In genomic region chr2:157170299-157170698, GRCh38 we compare ENCODE assay signal across 24 cellular contexts.
A peak's percentile ranks its signal among the peaks of the same experiment; 100 is the strongest.
DNase-seq lines count a peak whose midpoint lies in the region; ATAC-seq, FAIRE-seq and TF ChIP-seq lines count a peak whose summit lies in the region.
"Had no signal": no experiment of that assay in that cellular context is flagged by ENCODE, and none has a peak within 500 bp of the region (broad histone marks: within the 10 kb centered on the region; RNA-seq: fewer than 3 reads in every experiment).

No MANE protein-coding gene starts in this region.

- no peaks in the 10 kb centered on the region for H3K9me3 Mint-ChIP-seq in astrocyte (ENCODE audit: unreplicated experiment)
- H3K9me3 Mint-ChIP-seq in activated naive CD4-positive, alpha-beta T cell treated with anti-CD3 and anti-CD28 coated beads, Interleukin-2, amount 50 U/mL, for 72 hours, result no peaks in the 10 kb centered on the region
- H3K9me3 Mint-ChIP-seq: CD4-positive, alpha-beta memory T cell; H9 had no signal

- FAIRE-seq in A549 (lab: Jason Lieb, UNC) (no peak), astrocyte (lab: Jason Lieb, UNC) (peak; percentile 72)
- FAIRE-seq: GM12892, GM18507, HTR-8/SVneo had no signal

- no peaks in the 10 kb centered on the region for H3K9me3 ChIP-seq in A549
- no peaks in the 10 kb centered on the region for H3K9me3 ChIP-seq in astrocyte (ENCODE audit: insufficient read depth, low read depth, low read length)
- no peaks in the 10 kb centered on the region for H3K9me3 ChIP-seq in gastrocnemius medialis
- H3K9me3 ChIP-seq: SK-N-SH had no signal

- H3K4me2 ChIP-seq in A549 (no peak overlapping the region), astrocyte (ENCODE audit: low read length) (no peak overlapping the region)
- H3K4me2 ChIP-seq: BLaER1, SK-N-SH had no signal

- H3K36me3 Mint-ChIP-seq in astrocyte (ENCODE audit: low read depth, unreplicated experiment), result no peaks in the 10 kb centered on the region
- no peaks in the 10 kb centered on the region for H3K36me3 Mint-ChIP-seq in activated naive CD4-positive, alpha-beta T cell treated with anti-CD3 and anti-CD28 coated beads, Interleukin-2, amount 50 U/mL, for 72 hours
- H3K36me3 Mint-ChIP-seq: CD4-positive, alpha-beta memory T cell had no signal

- peaks cover 38% of the 10 kb centered on the region for H3K4me1 ChIP-seq in A549
- H3K4me1 ChIP-seq in astrocyte (ENCODE audit: insufficient read depth, low read length), result peaks cover 15% of the 10 kb centered on the region
- H3K4me1 ChIP-seq in gastrocnemius medialis, result no peaks in the 10 kb centered on the region
- H3K4me1 ChIP-seq: BLaER1 had no signal

- H3K27me3 ChIP-seq in astrocyte (ENCODE audit: insufficient read depth, low read length) (no peaks in the 10 kb centered on the region), gastrocnemius medialis (no peaks in the 10 kb centered on the region)
- H3K27me3 ChIP-seq: BLaER1 had no signal

- no peak overlapping the region for H3K9ac ChIP-seq in astrocyte (ENCODE audit: low read length)
- H3K9ac ChIP-seq: BLaER1, SK-N-SH had no signal

- no peak overlapping the region for H3K4me3 Mint-ChIP-seq in astrocyte (ENCODE audit: unreplicated experiment)
- H3K4me3 Mint-ChIP-seq: CD4-positive, alpha-beta memory T cell; H9 had no signal

- no peak for DNase-seq in A549 (ENCODE audit: low read depth in 1 of 2, low spot score in 1 of 2)
- DNase-seq in HCEC 1CT, result peak; percentile 37
- no peak for DNase-seq in astrocyte (ENCODE audit: low read depth)
- DNase-seq in fibroblast of villous mesenchyme (ENCODE audit: low read depth), result peak; percentile 90
- DNase-seq in gastrocnemius medialis, result no peak
- DNase-seq in activated naive CD4-positive, alpha-beta T cell treated with anti-CD3 and anti-CD28 coated beads, Interleukin-2, amount 50 U/mL, for 72 hours (ENCODE audit: low spot score in 2 of 2), result no peak
- DNase-seq: 8988T; Calu3; CD4-positive, alpha-beta memory T cell; EL; H9; NCI-H187 treated with DMSO at 0.1 percent for 48 hours; NCI-H2227 treated with DMSO at 0.1 percent for 48 hours; NCI-H510A treated with DMSO at 0.1 percent for 48 hours; NCI-H82; OCI-M1; SHP77; SK-N-SH had no signal

- no peak overlapping the region for H3K27ac Mint-ChIP-seq in astrocyte (ENCODE audit: unreplicated experiment)
- H3K27ac Mint-ChIP-seq in activated naive CD4-positive, alpha-beta T cell treated with anti-CD3 and anti-CD28 coated beads, Interleukin-2, amount 50 U/mL, for 72 hours, result no peak overlapping the region
- H3K27ac Mint-ChIP-seq: CD4-positive, alpha-beta memory T cell had no signal

- H3K36me3 ChIP-seq in astrocyte (ENCODE audit: insufficient read depth, low read length), result no peaks in the 10 kb centered on the region
- H3K36me3 ChIP-seq in gastrocnemius medialis, result no peaks in the 10 kb centered on the region
- H3K36me3 ChIP-seq: BLaER1 had no signal

- H3K27me3 Mint-ChIP-seq in astrocyte (ENCODE audit: low read depth, unreplicated experiment), result no peaks in the 10 kb centered on the region

- no peaks in the 10 kb centered on the region for H3K79me2 ChIP-seq in astrocyte (ENCODE audit: insufficient read depth, low read length)

- ATAC-seq in A549 (no peak), GM19035 (IDR thresholded peaks at IDR 0.05; ENCODE audit: unreplicated experiment) (no peak), gastrocnemius medialis (no peak), GM21381 (IDR thresholded peaks at IDR 0.05; ENCODE audit: unreplicated experiment) (no peak)
- ATAC-seq in activated naive CD4-positive, alpha-beta T cell treated with anti-CD3 and anti-CD28 coated beads, Interleukin-2, amount 50 U/mL, for 72 hours, result no peak

- 44% methylated on average over 1 of the region's 1 CpG for WGBS in A549 (ENCODE audit: missing lambda C conversion rate)

- H4K20me1 ChIP-seq in astrocyte (ENCODE audit: insufficient read depth, low read length), result no peaks in the 10 kb centered on the region
- H4K20me1 ChIP-seq: BLaER1 had no signal

- intact Hi-C loops in gastrocnemius medialis (cut with DNase I; ENCODE audit: low total_unique reads), result no loop called here

- TF ChIP-seq POLR2A in A549 (IDR thresholded peaks at IDR 0.05; ENCODE audit: low read length) (no peak), gastrocnemius medialis (IDR thresholded peaks at IDR 0.05) (no peak)

- no peak for TF ChIP-seq EP300 in A549 (IDR thresholded peaks at IDR 0.05)

- H3K4me3 ChIP-seq in A549 (no peak overlapping the region), astrocyte (ENCODE audit: insufficient read depth, low read depth, low read length) (no peak overlapping the region), fibroblast of villous mesenchyme (ENCODE audit: low read depth, low read length) (no peak overlapping the region), gastrocnemius medialis (no peak overlapping the region)
- H3K4me3 ChIP-seq: BLaER1 had no signal

- peaks cover 10% of the 10 kb centered on the region for H3K4me1 Mint-ChIP-seq in astrocyte (ENCODE audit: low read depth, unreplicated experiment)
- H3K4me1 Mint-ChIP-seq: CD4-positive, alpha-beta memory T cell; H9 had no signal

- TF ChIP-seq RAD21 in A549 (conservative IDR thresholded peaks at IDR 0.05 in 1 of 2, IDR thresholded peaks at IDR 0.05 in 1 of 2), result no peak

- H3K27ac ChIP-seq in A549, result peak overlapping the region; percentile 12 to 52; a peak in 2 of 6 replicates
- H3K27ac ChIP-seq in astrocyte (ENCODE audit: low read depth, low read length), result no peak overlapping the region
- no peak overlapping the region for H3K27ac ChIP-seq in gastrocnemius medialis
- H3K27ac ChIP-seq: BLaER1 had no signal

- TF ChIP-seq CTCF in A549 (IDR thresholded peaks at IDR 0.05), result no peak
- TF ChIP-seq CTCF in astrocyte (IDR thresholded peaks at IDR 0.05; ENCODE audit: insufficient read depth, low read depth, low read length), result no peak
- TF ChIP-seq CTCF in fibroblast of villous mesenchyme (IDR thresholded peaks at IDR 0.05; ENCODE audit: insufficient read depth, low read depth, low read length), result no peak
- TF ChIP-seq CTCF in gastrocnemius medialis (IDR thresholded peaks at IDR 0.05 in 4 of 5, conservative IDR thresholded peaks at IDR 0.05 in 1 of 5), result no peak

- no peak overlapping the region for H2AFZ ChIP-seq in astrocyte (ENCODE audit: low read depth, low read length)

- POLR2A ChIA-PET in A549 (lab: Yijun Ruan, JAX), result no interaction called here

- in situ Hi-C loops in gastrocnemius medialis (cut with MboI; ENCODE audit: low sequenced_read_pairs in 4 of 4), result no loop called here

- CTCF ChIA-PET in A549 (lab: Yijun Ruan, JAX), result interaction anchor here (1.0 kb wide), 1 partner anchor 24 kb away, joined by 3 read pairs; no protein-coding TSS in a partner anchor

TF ChIP-seq in A549, 52 proteins besides CTCF, POLR2A, EP300 and RAD21:
- TF ChIP-seq BHLHE40 (IDR thresholded peaks at IDR 0.05; ENCODE audit: low read depth, low read length), result no peak
- no peak for TF ChIP-seq HMGXB4 (CRISPR knock-in tag; IDR thresholded peaks at IDR 0.05; ENCODE audit: borderline replicate concordance)
- TF ChIP-seq GATA3 (IDR thresholded peaks at IDR 0.05; ENCODE audit: borderline replicate concordance), result no peak
- no peak for TF ChIP-seq NR3C1 (IDR thresholded peaks at IDR 0.05)
- TF ChIP-seq NFE2L2 (conservative IDR thresholded peaks at IDR 0.05; ENCODE audit: low read length), result no peak
- no peak for TF ChIP-seq HEYL (CRISPR knock-in tag; IDR thresholded peaks at IDR 0.05)
- no peak for TF ChIP-seq MAFK (IDR thresholded peaks at IDR 0.05; ENCODE audit: partially characterized antibody)
- no peak for TF ChIP-seq ZNF302 (CRISPR knock-in tag; IDR thresholded peaks at IDR 0.05)
- TF ChIP-seq CHD4 (IDR thresholded peaks at IDR 0.05; ENCODE audit: borderline replicate concordance), result no peak
- no peak for TF ChIP-seq TFCP2L1 (CRISPR knock-in tag; IDR thresholded peaks at IDR 0.05)
- TF ChIP-seq HES2 (IDR thresholded peaks at IDR 0.05), result no peak
- TF ChIP-seq ATOH8 (CRISPR knock-in tag; IDR thresholded peaks at IDR 0.05; ENCODE audit: low read depth), result no peak
- TF ChIP-seq HOXA7 (CRISPR knock-in tag; IDR thresholded peaks at IDR 0.05), result no peak
- no peak for TF ChIP-seq EHF (CRISPR knock-in tag; IDR thresholded peaks at IDR 0.05)
- no peak for TF ChIP-seq USF2 (IDR thresholded peaks at IDR 0.05)

Comparison
In these comparisons a context has a peak if more than half of its experiments do, and no peak if none do; other contexts are left out.
1. DNase-seq: peak in HCEC 1CT (single experiment) and fibroblast of villous mesenchyme (single experiment); none in A549 (0 of 2), astrocyte (single experiment), gastrocnemius medialis (0 of 2) and activated naive CD4-positive, alpha-beta T cell treated with anti-CD3 and anti-CD28 coated beads, Interleukin-2, amount 50 U/mL, for 72 hours (0 of 2).
2. H3K27ac ChIP-seq: peak in A549 (2 of 2); none in astrocyte (single experiment) and gastrocnemius medialis (0 of 4).